In genomic region chr16:2513405-2514332, GRCh38 we compare ENCODE assay signal across 8 cellular contexts. TPM values are rescaled to one million over a fixed set of nuclear protein-coding genes. Genes with fewer than 3 reads are reported as not detected.
DNase-seq lines count a peak whose midpoint lies in the region; ATAC-seq and TF ChIP-seq lines count a peak whose summit lies in the region.

TSS of gene ATP6V0C (plus strand) at chr16:2513952. CDS start at chr16:2514104, 152 bp downstream.

- peak within 1 kb of the TSS; percentile 98 to 99 for H3K27ac ChIP-seq in testis

- H3K4me3 ChIP-seq in testis = peak within 1 kb of the TSS; percentile 98 to 99

- H3K4me1 Mint-ChIP-seq in osteocyte (ENCODE audit: unreplicated experiment) = peaks cover 36% of the 10 kb centered on the region

- TF ChIP-seq CTCF in GM10248 (IDR thresholded peaks at IDR 0.05; ENCODE audit: control extremely low read depth, extremely low read depth, low read depth, missing control alignments) (no peak), osteocyte (IDR thresholded peaks at IDR 0.05) (no peak), testis (IDR thresholded peaks at IDR 0.05) (peak in 1 of 3 experiments; percentile 8)

- H3K27ac Mint-ChIP-seq in activated naive CD4-positive, alpha-beta T cell treated with anti-CD3 and anti-CD28 coated beads, Interleukin-2, amount 50 U/mL, for 72 hours = peak within 1 kb of the TSS; percentile 91 to 99
- H3K27ac Mint-ChIP-seq in osteocyte (ENCODE audit: unreplicated experiment) = peak within 1 kb of the TSS; percentile 87

- CTCF ChIA-PET in GM10248 (lab: Yijun Ruan, JAX) = interaction anchor here (1.0 kb wide), 1 partner anchor 43 kb away, joined by 3 read pairs; the partner anchor contains the start of gene NTN3

- no peaks in the 10 kb centered on the region for H3K27me3 Mint-ChIP-seq in osteocyte (ENCODE audit: unreplicated experiment)

- peak within 1 kb of the TSS; percentile 88 for H3K4me3 Mint-ChIP-seq in osteocyte (ENCODE audit: unreplicated experiment)

- H3K9me3 Mint-ChIP-seq in activated naive CD4-positive, alpha-beta T cell treated with anti-CD3 and anti-CD28 coated beads, Interleukin-2, amount 50 U/mL, for 72 hours = no peaks in the 10 kb centered on the region
- no peaks in the 10 kb centered on the region for H3K9me3 Mint-ChIP-seq in osteocyte (ENCODE audit: unreplicated experiment)

- H3K36me3 Mint-ChIP-seq in activated naive CD4-positive, alpha-beta T cell treated with anti-CD3 and anti-CD28 coated beads, Interleukin-2, amount 50 U/mL, for 72 hours = peaks cover 0 to 17% of the 10 kb centered on the region in 2 donors
- H3K36me3 Mint-ChIP-seq in osteocyte (ENCODE audit: unreplicated experiment) = peaks cover 4% of the 10 kb centered on the region

- no peaks in the 10 kb centered on the region for H3K36me3 ChIP-seq in testis (ENCODE audit: low read depth, missing control alignments)

- intact Hi-C loops in testis (cut with DNase I; ENCODE audit: low total_unique reads) = no loop called here

- peaks cover 50% of the 10 kb centered on the region for H3K4me1 ChIP-seq in testis

- no peaks in the 10 kb centered on the region for H3K27me3 ChIP-seq in testis

- POLR2A ChIA-PET in GM10248 (lab: Yijun Ruan, JAX) = interaction anchor here (0.5 to 0.6 kb wide), 2 partner anchors 31 to 239 kb away, joined by 3 to 6 read pairs; partner anchors contain the start of gene SRRM2

- 0 to 2% methylated on average over 7 to 84 of the region's 122 CpGs for WGBS in testis, 2 donors

- DNase-seq in GM10248 (ENCODE audit: extremely low spot score) (peak; percentile 97), NCI-H1092 (lab: John Stamatoyannopoulos, UW) (peak; percentile 91), SKM-1 (lab: John Stamatoyannopoulos, UW; ENCODE audit: unreplicated experiment) (peak; percentile 85), glomerular visceral epithelial cell (ENCODE audit: extremely low spot score) (peak; percentile 91), osteocyte (ENCODE audit: extremely low spot score, unreplicated experiment) (peak; percentile 95), testis (peak; percentile 96)
- peak; percentile 92 to 95 for DNase-seq in activated naive CD4-positive, alpha-beta T cell treated with anti-CD3 and anti-CD28 coated beads, Interleukin-2, amount 50 U/mL, for 72 hours (ENCODE audit: low spot score in 2 of 2)

- TF ChIP-seq POLR2A in testis (IDR thresholded peaks at IDR 0.05) = peak; percentile 65

- ATAC-seq in HG02588 (IDR thresholded peaks at IDR 0.05; ENCODE audit: unreplicated experiment) = peak; percentile 72
- ATAC-seq in activated naive CD4-positive, alpha-beta T cell treated with anti-CD3 and anti-CD28 coated beads, Interleukin-2, amount 50 U/mL, for 72 hours = peak; percentile 87 to 93

- H3K9me3 ChIP-seq in testis = no peaks in the 10 kb centered on the region

RNA-seq across cellular contexts. Expression of gene ATP6V0C, which starts in this region (rescaled TPM):
- 100 to 1,000 TPM in 1 of 2 donors, 10 to 100 TPM in 1; 94.4 to 127 TPM for total RNA-seq in activated naive CD4-positive, alpha-beta T cell treated with anti-CD3 and anti-CD28 coated beads, Interleukin-2, amount 50 U/mL, for 72 hours
- total RNA-seq in osteocyte (208 and 211 TPM in 2 replicates), testis (100 to 1,000 TPM; 180 to 190 TPM)
- polyA plus RNA-seq in testis (ENCODE audit: insufficient read depth, low read depth, low replicate concordance) = 182 TPM

Comparison
In these comparisons a context has a peak if more than half of its experiments do, and no peak if none do; other contexts are left out.
1. Peak in every context shown above with its lines: DNase-seq, ATAC-seq, H3K4me3 ChIP-seq and H3K27ac ChIP-seq.